10 cellular contexts compared by ENCODE assay signal in genomic region chr5:141413540-141414069, GRCh38. TPM values are rescaled to one million over a fixed set of nuclear protein-coding genes. Genes with fewer than 3 reads are reported as not detected.
A peak's percentile ranks its signal among the peaks of the same experiment; 100 is the strongest.
DNase-seq lines count a peak whose midpoint lies in the region; TF ChIP-seq lines count a peak whose summit lies in the region.
"Had no signal": no experiment of that assay in that cellular context is flagged by ENCODE, and none has a peak within 500 bp of the region (broad histone marks: within the 10 kb centered on the region; RNA-seq: fewer than 3 reads in every experiment).

No MANE protein-coding gene starts in this region.

- H3K9me2 ChIP-seq in OCI-LY7 (ENCODE audit: insufficient read depth, low read length): no peaks in the 10 kb centered on the region

- peak overlapping the region; percentile 37; the same call in 1 of the 2 replicates for H3K4me2 ChIP-seq in OCI-LY7 (ENCODE audit: low read length)

- H3K4me3 ChIP-seq in GM06990 (replicated peaks; ENCODE audit: low read depth, low read length) (peak overlapping the region; percentile 62), OCI-LY7 (ENCODE audit: low read depth, low read length, poor library complexity, severe bottlenecking) (no peak overlapping the region), fibroblast of pulmonary artery (replicated peaks; ENCODE audit: low read depth, low read length) (peak overlapping the region; percentile 58), WERI-Rb-1 (ENCODE audit: low read depth, low read length) (no peak overlapping the region)

- no peaks in the 10 kb centered on the region for H3K27me3 ChIP-seq in GM06990 (replicated peaks; ENCODE audit: control insufficient read depth, insufficient read depth, low read length)
- no peaks in the 10 kb centered on the region for H3K27me3 ChIP-seq in WERI-Rb-1 (ENCODE audit: insufficient read depth, low read depth, severe bottlenecking)

- H3K36me3 ChIP-seq in GM06990 (ENCODE audit: control insufficient read depth, insufficient read depth, low read length) (no peaks in the 10 kb centered on the region), OCI-LY7 (ENCODE audit: insufficient read depth, low read length) (no peaks in the 10 kb centered on the region), WERI-Rb-1 (no peaks in the 10 kb centered on the region)

- H3K27ac ChIP-seq in OCI-LY7 (ENCODE audit: low read depth, low read length, poor library complexity, severe bottlenecking) (no peak overlapping the region), WERI-Rb-1 (no peak overlapping the region)

- no peaks in the 10 kb centered on the region for H3K4me1 ChIP-seq in OCI-LY7 (ENCODE audit: insufficient read depth, low read length, poor library complexity, severe bottlenecking)

- no peaks in the 10 kb centered on the region for H3K9me3 ChIP-seq in OCI-LY7 (ENCODE audit: low read length)
- H3K9me3 ChIP-seq in WERI-Rb-1 (ENCODE audit: severe bottlenecking): peaks cover 3% of the 10 kb centered on the region

- CTCF ChIA-PET in OCI-LY7 (lab: Charles Lee; ENCODE audit: unreplicated experiment): interaction anchor here (0.9 to 1.7 kb wide), 3 partner anchors 51 to 150 kb away, joined by 3 to 8 read pairs (median 4); no protein-coding TSS in a partner anchor

- intact Hi-C loops in OCI-LY7 (cut with micrococcal nuclease; ENCODE audit: unreplicated experiment) (loop anchor here (5.0 kb wide), 1 partner anchor 56 kb away; the partner anchor contains the start of genes PCDHGA4 and PCDHGB2), posterior vena cava (cut with DNase I) (loop anchor here (10.0 kb wide), 2 partner anchors 141 to 151 kb away; no protein-coding TSS in a partner anchor)

- no peak overlapping the region for H2AFZ ChIP-seq in OCI-LY7 (ENCODE audit: low read length)

- POLR2A ChIA-PET in OCI-LY7 (lab: Charles Lee): interaction anchor here (0.9 to 2.2 kb wide), 2 partner anchors 63 to 150 kb away, joined by 3 to 6 read pairs; no protein-coding TSS in a partner anchor

- H4K20me1 ChIP-seq in OCI-LY7 (ENCODE audit: insufficient read depth, low read length): no peaks in the 10 kb centered on the region

- BruUV-seq in OCI-LY7 (replicated peaks; lab: Mats Ljungman, UMichigan): no TSS peak

- DNase-seq in GM06990 (ENCODE audit: extremely low read depth, insufficient read length) (no peak), OCI-LY7 (ENCODE audit: low spot score) (no peak), fibroblast of pulmonary artery (ENCODE audit: low read depth) (no peak), posterior vena cava (ENCODE audit: low spot score) (peak; percentile 73), WERI-Rb-1 (no peak), hepatic stellate cell (ENCODE audit: low spot score) (no peak), NCI-H1694 (lab: John Stamatoyannopoulos, UW) (no peak), A172 (ENCODE audit: low spot score) (no peak)
- DNase-seq: activated gamma-delta T cell, NCI-H1092 had no signal

- no peaks in the 10 kb centered on the region for H3K79me2 ChIP-seq in OCI-LY7 (ENCODE audit: insufficient read depth, low read depth, low read length)

- TF ChIP-seq CTCF in GM06990 (IDR thresholded peaks at IDR 0.05; ENCODE audit: insufficient read depth, low read length, poor library complexity, severe bottlenecking) (no peak), OCI-LY7 (conservative IDR thresholded peaks at IDR 0.05; ENCODE audit: low read length) (no peak), fibroblast of pulmonary artery (IDR thresholded peaks at IDR 0.05; ENCODE audit: low read length, missing control alignments) (no peak), WERI-Rb-1 (IDR thresholded peaks at IDR 0.05; ENCODE audit: low read depth, low read length) (no peak)

RNA-seq across cellular contexts. Expression of gene PCDHGA10, which starts 0.8 kb away (rescaled TPM):
- 2.7 and 4.9 TPM in 2 replicates for total RNA-seq in OCI-LY7 (2014; rRNA removed; shearing (Covaris generic))
- total RNA-seq in OCI-LY7 (2022) (3.4 and 3.9 TPM in 2 replicates), posterior vena cava (1 to 10 TPM; 5.7 to 6.6 TPM)
- total RNA-seq in A172 (2014; rRNA removed; shearing (Covaris generic)): 4.7 and 5.3 TPM in 2 replicates

RNA-seq across cellular contexts. Expression of gene PCDHGB7, which starts 3.9 kb away (rescaled TPM):
- 3.3 and 3.9 TPM in 2 replicates for total RNA-seq in OCI-LY7 (2014; rRNA removed; shearing (Covaris generic))
- 4.5 and 5.4 TPM in 2 replicates for total RNA-seq in OCI-LY7 (2022)
- 10 to 100 TPM; 12.2 to 17.1 TPM for total RNA-seq in posterior vena cava
- total RNA-seq in A172 (2014; rRNA removed; shearing (Covaris generic)): 14.6 and 15.0 TPM in 2 replicates

RNA-seq across cellular contexts. Expression of gene PCDHGB6, which starts 5.8 kb away (rescaled TPM):
- 3.2 and 4.7 TPM in 2 replicates for total RNA-seq in OCI-LY7 (2014; rRNA removed; shearing (Covaris generic))
- total RNA-seq in OCI-LY7 (2022): 4.1 and 4.5 TPM in 2 replicates
- total RNA-seq in posterior vena cava: 1 to 10 TPM; 6.7 to 8.5 TPM
- total RNA-seq in A172 (2014; rRNA removed; shearing (Covaris generic)): 0.10 and 0.33 TPM in 2 replicates

RNA-seq across cellular contexts. Expression of gene PCDHGA11, which starts 7.2 kb away (rescaled TPM):
- 4.8 and 6.8 TPM in 2 replicates for total RNA-seq in OCI-LY7 (2014; rRNA removed; shearing (Covaris generic))
- total RNA-seq in OCI-LY7 (2022): 3.4 and 4.1 TPM in 2 replicates
- 1 to 10 TPM; 4.6 to 4.8 TPM for total RNA-seq in posterior vena cava
- total RNA-seq in A172 (2014; rRNA removed; shearing (Covaris generic)): 0.19 and 0.89 TPM in 2 replicates

RNA-seq across cellular contexts. Expression of gene PCDHGA9, which starts 11.0 kb away (rescaled TPM):
- total RNA-seq in OCI-LY7 (2014; rRNA removed; shearing (Covaris generic)): 3.7 and 5.9 TPM in 2 replicates
- total RNA-seq in OCI-LY7 (2022) (5.2 and 5.7 TPM in 2 replicates), posterior vena cava (1 to 10 TPM; 5.6 to 7.2 TPM)
- total RNA-seq in A172 (2014; rRNA removed; shearing (Covaris generic)): 2.8 and 3.4 TPM in 2 replicates

Comparison
In these comparisons a context has a peak if more than half of its experiments do, and no peak if none do; other contexts are left out.
1. H3K4me3 ChIP-seq: peak in GM06990 (single experiment) and fibroblast of pulmonary artery (single experiment); none in OCI-LY7 (single experiment) and WERI-Rb-1 (single experiment).